Comparison of ENCODE assay signal across 9 cellular contexts in the genomic region with DNA sequence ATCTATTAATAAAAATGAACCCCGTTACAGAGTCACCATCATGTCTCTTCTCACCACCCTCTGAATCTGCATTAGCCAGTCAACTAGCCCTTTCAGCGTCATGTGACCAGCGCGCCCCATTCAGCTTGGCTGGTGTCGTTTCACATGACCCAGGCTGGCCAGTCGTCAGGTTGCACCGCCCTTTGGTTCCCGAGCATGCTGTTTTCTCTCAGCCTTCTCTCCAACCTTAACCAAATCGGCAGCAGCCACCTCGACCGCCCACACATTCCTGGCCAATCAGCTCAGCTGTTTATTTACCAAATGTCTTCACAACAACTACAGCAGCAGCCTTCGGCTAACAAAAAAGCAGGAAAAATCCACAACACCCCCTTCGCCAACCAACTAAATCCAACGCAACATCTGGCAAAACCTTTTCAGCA. TPM values are rescaled to one million over a fixed set of nuclear protein-coding genes. Genes with fewer than 3 reads are reported as not detected.
A peak's percentile ranks its signal among the peaks of the same experiment; 100 is the strongest.
DNase-seq lines count a peak whose midpoint lies in the region; ATAC-seq and TF ChIP-seq lines count a peak whose summit lies in the region.
"Had no signal": no experiment of that assay in that cellular context is flagged by ENCODE, and none has a peak within 500 bp of the region (broad histone marks: within the 10 kb centered on the region; RNA-seq: fewer than 3 reads in every experiment).

No MANE protein-coding gene starts in this region.

- no peaks in the 10 kb centered on the region for H3K27me3 ChIP-seq in psoas muscle (ENCODE audit: insufficient read depth in 3 of 3, low read length in 2 of 3)

- intact Hi-C loops in psoas muscle (cut with DNase I), result loop anchor here in 1 of 2 donors (10.0 kb wide), 1 partner anchor 155 kb away; the partner anchor contains the start of genes KCTD20 and PXT1

- peak overlapping the region; percentile 96 for H3K27ac Mint-ChIP-seq in activated T-cell treated with anti-CD3 and anti-CD28 coated beads, Interleukin-2, amount 50 U/mL, for 72 hours

- H3K27ac ChIP-seq in psoas muscle, result peak overlapping the region; percentile 3
- H3K27ac ChIP-seq: C4-2B had no signal

- no peak for TF ChIP-seq CTCF in psoas muscle (IDR thresholded peaks at IDR 0.05)

- H3K9me3 Mint-ChIP-seq in activated T-cell treated with anti-CD3 and anti-CD28 coated beads, Interleukin-2, amount 50 U/mL, for 72 hours, result no peaks in the 10 kb centered on the region

- peak overlapping the region; percentile 90 to 99 for H3K4me3 Mint-ChIP-seq in activated T-cell treated with anti-CD3 and anti-CD28 coated beads, Interleukin-2, amount 50 U/mL, for 72 hours

- peaks cover 74% of the 10 kb centered on the region for H3K4me1 ChIP-seq in psoas muscle

- no peaks in the 10 kb centered on the region for H3K27me3 Mint-ChIP-seq in activated T-cell treated with anti-CD3 and anti-CD28 coated beads, Interleukin-2, amount 50 U/mL, for 72 hours (ENCODE audit: low read depth)

- peak; percentile 61 to 71 for ATAC-seq in activated T-cell treated with anti-CD3 and anti-CD28 coated beads, Interleukin-2, amount 50 U/mL, for 72 hours (replicated peaks in 1 of 2)
- peak; percentile 52 to 57 (median 54) for ATAC-seq in psoas muscle
- ATAC-seq in GM21576 (IDR thresholded peaks at IDR 0.05; ENCODE audit: unreplicated experiment), result no peak
- ATAC-seq in GM19023 (IDR thresholded peaks at IDR 0.05; ENCODE audit: unreplicated experiment), result no peak

- H3K9me3 ChIP-seq in psoas muscle, result no peaks in the 10 kb centered on the region

- H3K36me3 Mint-ChIP-seq in activated T-cell treated with anti-CD3 and anti-CD28 coated beads, Interleukin-2, amount 50 U/mL, for 72 hours (ENCODE audit: insufficient read depth in 2 of 2), result peaks cover 41 to 93% of the 10 kb centered on the region in 2 donors

- H3K4me3 ChIP-seq in psoas muscle, result peak overlapping the region; percentile 86

- DNase-seq in NCI-H2227 (lab: John Stamatoyannopoulos, UW; ENCODE audit: unreplicated experiment) (peak; percentile 36), NCI-H2227 treated with DMSO at 0.1 percent for 48 hours (lab: John Stamatoyannopoulos, UW) (no peak), fibroblast of peridontal ligament (ENCODE audit: extremely low read depth) (peak; percentile 49), psoas muscle (peak; percentile 45 to 69), germinal center (ENCODE audit: low spot score) (no peak)
- peak; percentile 73 for DNase-seq in activated T-cell treated with anti-CD3 and anti-CD28 coated beads, Interleukin-2, amount 50 U/mL, for 72 hours

- 46 to 64% (median 56%) methylated on average over 14 of the region's 14 CpGs for WGBS in psoas muscle, 3 donors

- peaks cover 75% of the 10 kb centered on the region for H3K4me1 Mint-ChIP-seq in activated T-cell treated with anti-CD3 and anti-CD28 coated beads, Interleukin-2, amount 50 U/mL, for 72 hours (ENCODE audit: low read depth)

- peaks cover 20 to 90% of the 10 kb centered on the region in 2 donors for H3K36me3 ChIP-seq in psoas muscle (ENCODE audit: insufficient read depth in 1 of 2, low read depth in 1 of 2)

RNA-seq across cellular contexts. Expression of gene SRSF3, which starts 5.6 kb away (rescaled TPM):
- 100 to 1,000 TPM; 409 to 541 TPM for total RNA-seq in activated T-cell treated with anti-CD3 and anti-CD28 coated beads, Interleukin-2, amount 50 U/mL, for 72 hours
- total RNA-seq in psoas muscle, result 100 to 1,000 TPM in 2 of 4 donors, 10 to 100 TPM in 2; 64.6 to 182 (median 125) TPM
- 100 to 1,000 TPM; 109 to 267 (median 176) TPM for polyA plus RNA-seq in psoas muscle

RNA-seq across cellular contexts. Expression of gene STK38, which starts 52.5 kb away (rescaled TPM):
- total RNA-seq in activated T-cell treated with anti-CD3 and anti-CD28 coated beads, Interleukin-2, amount 50 U/mL, for 72 hours, result 10 to 100 TPM; 30.7 to 34.4 TPM
- 10 to 100 TPM in 3 of 4 donors, 1 to 10 TPM in 1; 7.7 to 13.6 (median 12.6) TPM for total RNA-seq in psoas muscle
- 10 to 100 TPM in 1 of 3 donors, 1 to 10 TPM in 2; 8.1 to 18.9 (median 8.4) TPM for polyA plus RNA-seq in psoas muscle

Comparison
In these comparisons a context has a peak if more than half of its experiments do, and no peak if none do; other contexts are left out.
1. DNase-seq: peak in NCI-H2227 (single experiment), activated T-cell treated with anti-CD3 and anti-CD28 coated beads, Interleukin-2, amount 50 U/mL, for 72 hours (2 of 2), fibroblast of peridontal ligament (single experiment) and psoas muscle (2 of 2); none in NCI-H2227 treated with DMSO at 0.1 percent for 48 hours (single experiment) and germinal center (single experiment).
2. ATAC-seq: peak in activated T-cell treated with anti-CD3 and anti-CD28 coated beads, Interleukin-2, amount 50 U/mL, for 72 hours (2 of 2) and psoas muscle (4 of 4); none in GM21576 (single experiment) and GM19023 (single experiment).